In the genomic region with DNA sequence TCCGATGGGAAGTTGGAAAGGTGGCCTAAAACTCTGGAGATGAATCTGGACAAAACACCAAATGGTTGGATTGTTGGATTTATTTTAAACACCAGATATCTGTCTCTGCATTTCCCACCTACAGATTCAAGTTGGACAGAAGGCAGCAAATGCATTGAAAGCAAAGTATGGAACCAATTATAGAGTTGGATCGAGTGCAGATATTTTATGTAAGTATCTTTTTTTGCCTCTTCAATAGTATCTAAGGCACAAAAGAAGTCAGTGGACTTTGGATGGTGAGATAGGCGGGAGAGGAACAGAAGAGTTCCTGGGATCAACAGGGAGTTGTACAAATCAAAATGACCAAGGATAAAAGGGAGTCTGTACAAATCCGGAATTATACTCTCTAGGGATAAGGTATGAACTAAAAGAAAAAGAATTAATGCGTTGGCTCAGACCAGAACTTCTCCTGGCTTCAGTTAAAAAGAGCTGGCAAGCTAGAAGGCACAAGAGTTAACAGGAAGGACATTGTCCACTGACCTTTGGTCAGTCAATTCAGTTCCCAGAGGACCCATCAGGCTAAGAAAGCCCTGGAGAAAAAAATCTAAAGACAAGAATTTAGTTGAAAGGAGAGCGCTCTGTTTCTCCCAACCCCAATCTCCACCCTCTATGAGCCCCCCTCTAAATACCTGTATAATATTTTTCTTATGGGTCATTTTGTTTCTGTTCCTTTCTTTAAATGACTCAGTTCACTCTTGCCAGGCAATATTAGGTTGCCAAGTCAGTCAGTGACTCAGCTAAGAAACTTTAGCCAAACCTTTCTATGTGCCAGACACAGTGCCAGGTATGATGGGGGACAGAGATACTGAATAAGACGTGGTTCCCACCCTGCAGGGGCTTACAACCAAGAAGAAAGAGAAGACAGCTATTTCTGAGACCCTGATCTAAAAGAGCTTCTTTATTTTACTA, we compare ENCODE assay signal across 19 cellular contexts. TPM values are rescaled to one million over a fixed set of nuclear protein-coding genes. Genes with fewer than 3 reads are reported as not detected.
A peak's percentile ranks its signal among the peaks of the same experiment; 100 is the strongest.
DNase-seq lines count a peak whose midpoint lies in the region; ATAC-seq, FAIRE-seq and TF ChIP-seq lines count a peak whose summit lies in the region.
"Had no signal": no experiment of that assay in that cellular context is flagged by ENCODE, and none has a peak within 500 bp of the region (broad histone marks: within the 10 kb centered on the region; RNA-seq: fewer than 3 reads in every experiment).

No MANE protein-coding gene starts in this region.

- 63 to 65% methylated on average over 7 of the region's 7 CpGs for WGBS in pancreas, 2 donors

- no peak for TF ChIP-seq CTCF in RWPE2 (IDR thresholded peaks at IDR 0.05; ENCODE audit: poor library complexity, severe bottlenecking)
- TF ChIP-seq CTCF in pancreas (IDR thresholded peaks at IDR 0.05): no peak

- no peak for FAIRE-seq in pancreas (lab: Jason Lieb, UNC)
- FAIRE-seq: kidney had no signal

- ATAC-seq in RWPE2 (ENCODE audit: low read depth) (peak; percentile 63), pancreas (peak in 3 of 4 donors; percentile 42 to 69 (median 49)), GM19351 (IDR thresholded peaks at IDR 0.05; ENCODE audit: unreplicated experiment) (no peak), HG03342 (IDR thresholded peaks at IDR 0.05; ENCODE audit: unreplicated experiment) (no peak), HG02623 (IDR thresholded peaks at IDR 0.05; ENCODE audit: unreplicated experiment) (no peak)

- H3K36me3 ChIP-seq in RWPE2 (ENCODE audit: low read depth) (no peaks in the 10 kb centered on the region), pancreas (no peaks in the 10 kb centered on the region)
- H3K36me3 ChIP-seq: neutrophil, right atrium auricular region had no signal

- no peaks in the 10 kb centered on the region for H3K27me3 ChIP-seq in RWPE2 (ENCODE audit: insufficient read depth, poor library complexity, severe bottlenecking)
- H3K27me3 ChIP-seq in pancreas: no peaks in the 10 kb centered on the region
- H3K27me3 ChIP-seq: dorsolateral prefrontal cortex, neutrophil, right atrium auricular region had no signal

- H3K4me3 ChIP-seq in RWPE2 (ENCODE audit: severe bottlenecking) (no peak overlapping the region), pancreas (no peak overlapping the region)
- H3K4me3 ChIP-seq: dorsolateral prefrontal cortex, right atrium auricular region had no signal

- H3K4me1 ChIP-seq in RWPE2 (ENCODE audit: insufficient read depth, poor library complexity, severe bottlenecking) (peaks cover 6% of the 10 kb centered on the region), pancreas (peaks cover 0 to 6% (median 0%) of the 10 kb centered on the region in 3 donors)
- H3K4me1 ChIP-seq: right atrium auricular region had no signal

- intact Hi-C loops in pancreas (cut with DNase I): no loop called here

- H3K27ac ChIP-seq in RWPE2 (ENCODE audit: poor library complexity, severe bottlenecking): no peak overlapping the region
- H3K27ac ChIP-seq in pancreas: no peak overlapping the region
- H3K27ac ChIP-seq: neutrophil, right atrium auricular region had no signal

- H3K9me3 ChIP-seq in RWPE2 (ENCODE audit: severe bottlenecking): no peaks in the 10 kb centered on the region
- H3K9me3 ChIP-seq in pancreas: no peaks in the 10 kb centered on the region
- H3K9me3 ChIP-seq: neutrophil, right atrium auricular region had no signal

- DNase-seq in Daoy (ENCODE audit: low read depth) (peak; percentile 9), RWPE2 (ENCODE audit: low spot score) (no peak), fibroblast of peridontal ligament (ENCODE audit: extremely low read depth) (peak; percentile 61), pancreas (no peak), NAMALWA (ENCODE audit: low spot score) (no peak)
- DNase-seq: activated CD4-positive, alpha-beta T cell treated with anti-CD3 and anti-CD28 coated beads, Interleukin-2, amount 50 U/mL, for 48 hours; activated naive CD4-positive, alpha-beta T cell treated with anti-CD3 and anti-CD28 coated beads, Interleukin-2, amount 50 U/mL, for 16 hours; erythroblast; IMR-90; kidney; MV-4-11; NCI-H2081; NCI-H69 had no signal

RNA-seq across cellular contexts. Expression of gene CPO, which starts 29.1 kb away (rescaled TPM):
- not detected in 2 replicates for total RNA-seq in Daoy (2014; rRNA removed; shearing (Covaris generic))
- total RNA-seq in pancreas: under 1 TPM in 5 of 6 donors, not detected in 1; 0.12 to 0.32 (median 0.16) TPM
- polyA plus RNA-seq in pancreas: 1 to 10 TPM in 1 of 2 donors, under 1 TPM in 1; 0.15 to 1.3 TPM
- total RNA-seq: IMR-90, right atrium auricular region had no signal
- polyA plus RNA-seq: IMR-90 had no signal

Comparison
In these comparisons a context has a peak if more than half of its experiments do, and no peak if none do; other contexts are left out.
1. DNase-seq: peak in Daoy (single experiment) and fibroblast of peridontal ligament (single experiment); none in RWPE2 (single experiment), pancreas (0 of 6) and NAMALWA (single experiment).
2. ATAC-seq: peak in RWPE2 (single experiment) and pancreas (3 of 4); none in GM19351 (single experiment), HG03342 (single experiment) and HG02623 (single experiment).